1 cellular context compared by ENCODE assay signal in genomic region chr22:39502789-39503464, GRCh38.
TF ChIP-seq lines count a peak whose summit lies in the region.

No MANE protein-coding gene starts in this region.

TF ChIP-seq in endothelial cell of umbilical vein, 7 proteins besides CTCF, POLR2A, EP300 and RAD21 (continued from another document):
- no peak for TF ChIP-seq GATA2 (IDR thresholded peaks at IDR 0.05; ENCODE audit: insufficient read depth, insufficient read length, low read depth, low read length)
- TF ChIP-seq MAX (IDR thresholded peaks at IDR 0.05; ENCODE audit: insufficient read depth, insufficient read length), result no peak
- no peak for TF ChIP-seq JUN (IDR thresholded peaks at IDR 0.05; ENCODE audit: borderline replicate concordance, insufficient read depth, insufficient read length, low read depth)
TF ChIP-seq in endothelial cell of umbilical vein: peak in this region for 0.
